ENCODE assay signal across 1 cellular context in the genomic region with DNA sequence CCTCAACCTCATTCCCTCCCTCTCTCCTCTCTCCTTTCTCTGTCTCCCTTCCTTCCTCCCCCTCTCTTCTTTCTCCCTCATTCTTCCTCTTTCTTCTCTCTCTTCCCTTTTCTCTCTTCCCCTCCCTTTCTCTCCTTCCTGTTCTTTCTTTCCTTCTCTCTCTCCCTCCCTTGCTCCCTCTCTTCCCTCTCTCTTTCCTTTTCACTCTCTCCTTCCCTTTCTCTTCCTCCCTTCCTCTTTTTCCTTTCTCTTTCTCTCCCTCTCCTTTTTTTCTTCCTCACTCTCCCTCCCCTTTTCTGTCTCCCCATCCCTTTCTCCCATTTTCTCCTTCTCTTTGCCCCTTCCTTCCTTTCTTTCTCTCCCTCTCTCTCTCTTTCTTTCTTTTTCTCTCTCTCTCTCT.
TF ChIP-seq lines count a peak whose summit lies in the region.

No MANE protein-coding gene starts in this region.

TF ChIP-seq in H1, 55 proteins besides CTCF, POLR2A, EP300 and RAD21:
- TF ChIP-seq BCL11A (IDR thresholded peaks at IDR 0.05; ENCODE audit: low read depth in 2 of 2, low read length in 2 of 2), result no peak
